8 cellular contexts compared by ENCODE assay signal in genomic region chr6:25962368-25963127, GRCh38. TPM values are rescaled to one million over a fixed set of nuclear protein-coding genes. Genes with fewer than 3 reads are reported as not detected.
DNase-seq lines count a peak whose midpoint lies in the region; ATAC-seq, FAIRE-seq and TF ChIP-seq lines count a peak whose summit lies in the region.

TRIM38 (plus strand) TSS chr6:25962802; CDS start chr6:25966523, 3,721 bp downstream.

- no peaks in the 10 kb centered on the region for H3K36me3 ChIP-seq in astrocyte (ENCODE audit: insufficient read depth, low read length)

- H3K27ac ChIP-seq in astrocyte (ENCODE audit: low read depth, low read length) = peak within 1 kb of the TSS; percentile 17
- H3K27ac ChIP-seq in skin epidermis = peak within 1 kb of the TSS; percentile 66 to 99 (median 94)

- peak within 1 kb of the TSS; percentile 79 for H3K9ac ChIP-seq in astrocyte (ENCODE audit: low read length)

- H3K27ac Mint-ChIP-seq in astrocyte (ENCODE audit: unreplicated experiment) = peak within 1 kb of the TSS; percentile 97

- no peaks in the 10 kb centered on the region for H3K79me2 ChIP-seq in astrocyte (ENCODE audit: insufficient read depth, low read length)

- H3K36me3 Mint-ChIP-seq in astrocyte (ENCODE audit: low read depth, unreplicated experiment) = peaks cover 16% of the 10 kb centered on the region

- no peak for FAIRE-seq in astrocyte (lab: Jason Lieb, UNC)

- peak within 1 kb of the TSS; percentile 85 for H3K4me2 ChIP-seq in astrocyte (ENCODE audit: low read length)

- H3K27me3 ChIP-seq in astrocyte (ENCODE audit: insufficient read depth, low read length) = no peaks in the 10 kb centered on the region

- H3K4me3 Mint-ChIP-seq in astrocyte (ENCODE audit: unreplicated experiment) = peak within 1 kb of the TSS; percentile 93

- peak; percentile 52 for DNase-seq in DMS153 (lab: John Stamatoyannopoulos, UW)
- DNase-seq in HS-5 (ENCODE audit: low read depth) = peak; percentile 63
- DNase-seq in astrocyte (ENCODE audit: low read depth) = peak; percentile 60
- DNase-seq in SHP77 (lab: John Stamatoyannopoulos, UW) = no peak

- H2AFZ ChIP-seq in astrocyte (ENCODE audit: low read depth, low read length) = peak within 1 kb of the TSS; percentile 82

- TF ChIP-seq CTCF in astrocyte (IDR thresholded peaks at IDR 0.05; ENCODE audit: insufficient read depth, low read depth, low read length) = no peak

- intact Hi-C loops in T-helper 1 cell treated with Interleukin-12 subunit alpha and Interleukin-12 subunit beta and Interleukin-4 antibody, amounts not matched to agents 30 ng/mL and 1 ng/mL, for 36 hours (cut with micrococcal nuclease) = loop anchor here (1.0 to 5.0 kb wide), 7 partner anchors 17 to 1241 kb away; partner anchors contain the start of gene CARMIL1

- H3K9me3 ChIP-seq in astrocyte (ENCODE audit: insufficient read depth, low read depth, low read length) = no peaks in the 10 kb centered on the region

- H3K4me3 ChIP-seq in astrocyte (ENCODE audit: insufficient read depth, low read depth, low read length) = peak within 1 kb of the TSS; percentile 59
- H3K4me3 ChIP-seq in iPS-11a (ENCODE audit: low read depth, low read length) = peak within 1 kb of the TSS; percentile 17
- H3K4me3 ChIP-seq in skin epidermis = peak within 1 kb of the TSS; percentile 52 to 75 (median 57)

- H3K9me3 Mint-ChIP-seq in astrocyte (ENCODE audit: unreplicated experiment) = peaks cover 10% of the 10 kb centered on the region

- H3K4me1 ChIP-seq in astrocyte (ENCODE audit: insufficient read depth, low read length) = no peaks in the 10 kb centered on the region

- peak; percentile 73 for ATAC-seq in GM21367 (IDR thresholded peaks at IDR 0.05; ENCODE audit: unreplicated experiment)

- no peaks in the 10 kb centered on the region for H4K20me1 ChIP-seq in astrocyte (ENCODE audit: insufficient read depth, low read length)

- peaks cover 30% of the 10 kb centered on the region for H3K4me1 Mint-ChIP-seq in astrocyte (ENCODE audit: low read depth, unreplicated experiment)

- no peaks in the 10 kb centered on the region for H3K27me3 Mint-ChIP-seq in astrocyte (ENCODE audit: low read depth, unreplicated experiment)

RNA-seq across cellular contexts. Expression of gene TRIM38, which starts in this region (rescaled TPM):
- 29.2 and 29.4 TPM in 2 replicates for total RNA-seq in T-helper 1 cell treated with Interleukin-12 subunit alpha and Interleukin-12 subunit beta and Interleukin-4 antibody, amounts not matched to agents 30 ng/mL and 1 ng/mL, for 36 hours
- total RNA-seq in astrocyte = 6.8 and 8.4 TPM in 2 replicates

Comparison
In these comparisons a context has a peak if more than half of its experiments do, and no peak if none do; other contexts are left out.
1. DNase-seq: peak in DMS153 (single experiment), HS-5 (single experiment) and astrocyte (single experiment); none in SHP77 (0 of 2).
2. Peak in every context shown above with its lines, with median percentiles within 50 percentile points of each other: H3K4me3 ChIP-seq.